12 cellular contexts compared by ENCODE assay signal in the genomic region with DNA sequence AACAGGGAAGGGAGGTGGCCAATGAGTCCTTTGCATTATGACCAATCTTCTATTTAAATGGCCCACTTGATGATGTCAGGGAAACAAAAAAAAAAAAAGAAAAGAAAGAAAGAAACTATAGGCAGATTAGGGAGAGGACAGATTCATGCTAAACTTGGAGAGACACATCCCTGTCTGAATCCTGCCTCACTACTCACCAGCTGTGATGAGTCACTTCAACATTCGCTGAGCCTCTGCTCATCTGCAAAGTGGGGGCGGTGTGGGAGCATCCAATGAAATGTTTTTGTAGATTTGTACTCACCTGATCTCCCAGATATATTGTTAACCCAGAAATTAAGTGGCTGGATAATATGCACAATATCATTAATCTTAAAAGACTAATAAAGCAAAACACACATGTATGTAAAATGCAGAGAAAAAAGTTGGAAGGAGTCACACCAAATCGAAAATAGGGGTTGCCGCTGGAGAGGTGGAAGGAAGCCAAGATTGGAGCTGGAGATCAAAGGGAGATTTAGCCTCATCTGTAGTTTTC. TPM values are rescaled to one million over a fixed set of nuclear protein-coding genes. Genes with fewer than 3 reads are reported as not detected.
DNase-seq lines count a peak whose midpoint lies in the region; ATAC-seq, FAIRE-seq and TF ChIP-seq lines count a peak whose summit lies in the region.
"Had no signal": no experiment of that assay in that cellular context is flagged by ENCODE, and none has a peak within 500 bp of the region (broad histone marks: within the 10 kb centered on the region; RNA-seq: fewer than 3 reads in every experiment).

No MANE protein-coding gene starts in this region.

- H3K36me3 ChIP-seq in bronchial epithelial cell (ENCODE audit: control insufficient read depth, insufficient read depth, low read length), result no peaks in the 10 kb centered on the region

- TF ChIP-seq CTCF in HFF-Myc (IDR thresholded peaks at IDR 0.05; ENCODE audit: low read depth, low read length, missing control alignments) (no peak), bronchial epithelial cell (IDR thresholded peaks at IDR 0.05; ENCODE audit: insufficient read depth, low read length, severe bottlenecking) (no peak)

- peak; percentile 55 for FAIRE-seq in bronchial epithelial cell (lab: Jason Lieb, UNC)

- peak; percentile 86 for DNase-seq in AG08395 (ENCODE audit: low spot score)
- peak; percentile 41 for DNase-seq in HFF-Myc (ENCODE audit: extremely low read depth, low read depth)
- peak; percentile 96 for DNase-seq in bronchial epithelial cell (ENCODE audit: low read depth)
- DNase-seq in lung microvascular endothelial cell (ENCODE audit: low read depth in 2 of 2), result peak; percentile 47 to 53
- no peak for DNase-seq in C1 segment of cervical spinal cord (lab: John Stamatoyannopoulos, UW)
- DNase-seq in activated CD8-positive, alpha-beta memory T cell treated with anti-CD3 and anti-CD28 coated beads, Interleukin-2, amount 50 U/mL, for 4 hours, result no peak
- DNase-seq: activated naive CD4-positive, alpha-beta T cell; foreskin melanocyte; NCI-H69; stimulated activated CD4-positive, alpha-beta T cell treated with anti-CD3 and anti-CD28 coated beads, Interleukin-4, amount 100 ng/mL, for 1 hour had no signal

- no peaks in the 10 kb centered on the region for H3K27me3 ChIP-seq in bronchial epithelial cell (ENCODE audit: control insufficient read depth, insufficient read depth, low read length)

- H3K4me3 ChIP-seq in HFF-Myc (replicated peaks; ENCODE audit: low read depth, low read length) (no peak overlapping the region), bronchial epithelial cell (ENCODE audit: low read depth, low read length) (no peak overlapping the region)

- no peak for ATAC-seq in GM21390 (IDR thresholded peaks at IDR 0.05; ENCODE audit: unreplicated experiment)
- no peak for ATAC-seq in GM18861 (IDR thresholded peaks at IDR 0.05; ENCODE audit: unreplicated experiment)

RNA-seq across cellular contexts. Expression of gene ERGIC1, which starts 17.1 kb away (rescaled TPM):
- total RNA-seq in bronchial epithelial cell (105 and 116 TPM in 2 replicates), lung microvascular endothelial cell (51.0 and 81.3 TPM in 2 replicates)

RNA-seq across cellular contexts. Expression of gene DUSP1, which starts 46.0 kb away (rescaled TPM):
- total RNA-seq in bronchial epithelial cell, result 114 and 194 TPM in 2 replicates
- total RNA-seq in lung microvascular endothelial cell, result 81.3 and 357 TPM in 2 replicates

Comparison
In these comparisons a context has a peak if more than half of its experiments do, and no peak if none do; other contexts are left out.
1. DNase-seq: peak in AG08395 (single experiment), HFF-Myc (single experiment), bronchial epithelial cell (single experiment) and lung microvascular endothelial cell (2 of 2); none in C1 segment of cervical spinal cord (0 of 14) and activated CD8-positive, alpha-beta memory T cell treated with anti-CD3 and anti-CD28 coated beads, Interleukin-2, amount 50 U/mL, for 4 hours (single experiment).